6 cellular contexts compared by ENCODE assay signal in genomic region chr21:23119491-23119890, GRCh38.
"Had no signal": no experiment of that assay in that cellular context is flagged by ENCODE, and none has a peak within 500 bp of the region (broad histone marks: within the 10 kb centered on the region; RNA-seq: fewer than 3 reads in every experiment).

No MANE protein-coding gene starts in this region.

- H2AFZ ChIP-seq: GM23338 had no signal

- H3K4me3 ChIP-seq: GM23338, K562 had no signal

- ATAC-seq: GM23338, K562 had no signal

- H3K4me2 ChIP-seq: GM23338 had no signal

- DNase-seq: H9, HCEC 1CT, IMR-90, KG1 had no signal
